Comparison of ENCODE assay signal across 8 cellular contexts in genomic region chr6:93419304-93420162, GRCh38. TPM values are rescaled to one million over a fixed set of nuclear protein-coding genes. Genes with fewer than 3 reads are reported as not detected.
A peak's percentile ranks its signal among the peaks of the same experiment; 100 is the strongest.
DNase-seq lines count a peak whose midpoint lies in the region; ATAC-seq and TF ChIP-seq lines count a peak whose summit lies in the region.

TSS of gene EPHA7 (minus strand) at chr6:93419559. CDS start at chr6:93419341, 218 bp downstream.

- H3K9me3 ChIP-seq in spleen: no peaks in the 10 kb centered on the region

- WGBS in spleen, 5 donors: 1 to 7% (median 2%) methylated on average over 34 to 50 of the region's 50 CpGs

- ATAC-seq in HG02678 (IDR thresholded peaks at IDR 0.05; ENCODE audit: unreplicated experiment) (peak; percentile 95), left colon (peak; percentile 98)

- peaks cover 0 to 82% (median 52%) of the 10 kb centered on the region in 7 donors for H3K27me3 ChIP-seq in spleen (replicated peaks in 1 of 7)

- TF ChIP-seq CTCF in spleen (IDR thresholded peaks at IDR 0.05 in 8 of 11, conservative IDR thresholded peaks at IDR 0.05 in 3 of 11): no peak

- intact Hi-C loops in left colon (cut with DNase I, micrococcal nuclease) (no loop called here), spleen (cut with DNase I; ENCODE audit: low total_unique reads) (no loop called here)

- peak within 1 kb of the TSS; percentile 15 to 86 (median 72) for H3K27ac ChIP-seq in spleen

- peak within 1 kb of the TSS; percentile 49 to 71 (median 60) for H3K4me3 ChIP-seq in spleen

- DNase-seq in SIG-M5 treated with dmso at 0.1 percent for 504 hours (lab: John Stamatoyannopoulos, UW; ENCODE audit: unreplicated experiment) (peak; percentile 60), SIG-M5 (lab: John Stamatoyannopoulos, UW) (no peak), NCI-H1105 (lab: John Stamatoyannopoulos, UW) (peak; percentile 99), ecto neural progenitor cell (ENCODE audit: low spot score) (peak; percentile 99), left colon (peak; percentile 83 to 87), spleen (peak; percentile 90)
- DNase-seq in T-helper 2 cell treated with Interferon-gamma antibody and Interleukin-4, amounts not matched to agents 5 μg/mL and 100 μg/mL, for 36 hours (ENCODE audit: low spot score): peak; percentile 62

- TF ChIP-seq POLR2A in spleen (IDR thresholded peaks at IDR 0.05): peak in 1 of 3 donors; percentile 68

- peaks cover 67% of the 10 kb centered on the region for H3K27me3 Mint-ChIP-seq in T-helper 2 cell treated with Interferon-gamma antibody and Interleukin-4, amounts not matched to agents 5 μg/mL and 100 μg/mL, for 36 hours (ENCODE audit: low read depth)

- H3K4me1 Mint-ChIP-seq in T-helper 2 cell treated with Interferon-gamma antibody and Interleukin-4, amounts not matched to agents 5 μg/mL and 100 μg/mL, for 36 hours (ENCODE audit: low read depth): peaks cover 22% of the 10 kb centered on the region

- no peaks in the 10 kb centered on the region for H3K36me3 ChIP-seq in spleen

- peak within 1 kb of the TSS; percentile 83 for H3K4me3 Mint-ChIP-seq in T-helper 2 cell treated with Interferon-gamma antibody and Interleukin-4, amounts not matched to agents 5 μg/mL and 100 μg/mL, for 36 hours

- no peaks in the 10 kb centered on the region for H3K9me3 Mint-ChIP-seq in T-helper 2 cell treated with Interferon-gamma antibody and Interleukin-4, amounts not matched to agents 5 μg/mL and 100 μg/mL, for 36 hours

- peaks cover 0 to 46% (median 36%) of the 10 kb centered on the region in 6 donors for H3K4me1 ChIP-seq in spleen

- peaks cover 5% of the 10 kb centered on the region for H3K36me3 Mint-ChIP-seq in T-helper 2 cell treated with Interferon-gamma antibody and Interleukin-4, amounts not matched to agents 5 μg/mL and 100 μg/mL, for 36 hours (ENCODE audit: low read depth)

- no peak within 1 kb of the TSS for H3K27ac Mint-ChIP-seq in T-helper 2 cell treated with Interferon-gamma antibody and Interleukin-4, amounts not matched to agents 5 μg/mL and 100 μg/mL, for 36 hours

RNA-seq across cellular contexts. Expression of gene EPHA7, which starts in this region (rescaled TPM):
- total RNA-seq in left colon (10 to 100 TPM in 1 of 2 donors, under 1 TPM in 1; 0.34 to 10.8 TPM), spleen (10 to 100 TPM in 6 of 7 donors, 1 to 10 TPM in 1; 9.3 to 28.8 (median 17.6) TPM)
- 1 to 10 TPM in 1 of 3 donors, under 1 TPM in 2; 0.78 to 1.8 (median 0.80) TPM for polyA plus RNA-seq in spleen
